In the genomic region with DNA sequence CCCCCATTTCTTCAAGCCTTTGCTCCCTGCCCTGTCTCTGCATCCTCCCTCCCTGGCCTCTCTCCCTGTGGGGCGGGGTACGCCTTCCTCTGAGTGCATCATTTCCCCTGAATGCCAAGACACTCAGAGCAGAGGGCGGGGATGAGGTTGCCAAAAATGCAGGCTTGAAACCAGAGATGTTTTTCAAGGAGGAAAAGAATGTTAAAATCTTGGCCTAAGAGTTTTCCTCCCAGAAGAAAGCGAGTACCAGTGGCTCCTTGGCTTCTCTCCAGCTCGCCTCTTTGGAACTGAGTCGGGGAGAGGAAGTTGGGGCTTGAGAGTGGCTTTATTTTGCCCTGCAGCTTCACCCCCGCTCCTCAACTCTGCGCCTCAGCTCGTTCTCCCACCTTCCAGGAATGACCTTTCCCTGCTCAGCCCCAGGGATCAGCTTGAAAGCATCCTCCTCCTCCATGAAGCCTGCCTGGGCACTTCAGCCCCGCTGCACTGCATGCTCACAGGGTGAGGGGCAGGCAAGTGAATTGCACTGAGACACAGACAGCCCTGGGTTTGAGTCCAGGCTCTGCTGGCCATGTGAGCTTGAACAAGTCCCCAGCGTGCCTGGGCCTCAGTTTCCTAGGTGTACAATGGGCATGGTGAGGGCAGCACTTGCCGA, we compare ENCODE assay signal across 9 cellular contexts. TPM values are rescaled to one million over a fixed set of nuclear protein-coding genes. Genes with fewer than 3 reads are reported as not detected.
DNase-seq lines count a peak whose midpoint lies in the region; ATAC-seq and TF ChIP-seq lines count a peak whose summit lies in the region.
"Had no signal": no experiment of that assay in that cellular context is flagged by ENCODE, and none has a peak within 500 bp of the region (broad histone marks: within the 10 kb centered on the region; RNA-seq: fewer than 3 reads in every experiment).

No MANE protein-coding gene starts in this region.

- TF ChIP-seq CTCF in PC-3 (conservative IDR thresholded peaks at IDR 0.05; ENCODE audit: low read depth, low read length) (no peak), fibroblast of mammary gland (conservative IDR thresholded peaks at IDR 0.05; ENCODE audit: control insufficient read depth, insufficient read depth, low read depth, low read length) (no peak)

- no TSS peak for BruUV-seq in PC-3 (replicated peaks; lab: Mats Ljungman, UMichigan)

- POLR2A ChIA-PET in PC-3 (lab: Charles Lee; ENCODE audit: unreplicated experiment): no interaction called here

- intact Hi-C loops in PC-3 (cut with micrococcal nuclease): no loop called here
- intact Hi-C loops in sciatic nerve (cut with DNase I): no loop called here

- H3K4me3 ChIP-seq in PC-3 (ENCODE audit: low read length) (no peak overlapping the region), fibroblast of mammary gland (ENCODE audit: control insufficient read depth, low read depth, low read length) (no peak overlapping the region)
- H3K4me3 ChIP-seq: prostate gland had no signal

- ATAC-seq in PC-3: peak; percentile 49
- peak; percentile 92 for ATAC-seq in sciatic nerve
- no peak for ATAC-seq in GM18870 (IDR thresholded peaks at IDR 0.05; ENCODE audit: unreplicated experiment)

- H3K9me2 ChIP-seq in PC-3 (replicated peaks; ENCODE audit: low read length): no peaks in the 10 kb centered on the region

- no peaks in the 10 kb centered on the region for H3K36me3 ChIP-seq in PC-3 (ENCODE audit: low read depth, low read length)
- H3K36me3 ChIP-seq: prostate gland had no signal

- DNase-seq in DMS79 treated with DMSO at 0.1 percent for 48 hours (lab: John Stamatoyannopoulos, UW): peak; percentile 70
- DNase-seq in PC-3: peak; percentile 50
- DNase-seq in fibroblast of mammary gland (ENCODE audit: low read depth): peak; percentile 87
- peak; percentile 89 for DNase-seq in sciatic nerve (ENCODE audit: low spot score)
- DNase-seq in NCI-H1105 treated with DMSO at 0.1 percent for 48 hours (lab: John Stamatoyannopoulos, UW): no peak
- no peak for DNase-seq in DMS53 treated with DMSO at 0.1 percent for 48 hours (lab: John Stamatoyannopoulos, UW; ENCODE audit: unreplicated experiment)
- no peak for DNase-seq in NCI-H2227 treated with DMSO at 0.1 percent for 48 hours (lab: John Stamatoyannopoulos, UW)

- no peaks in the 10 kb centered on the region for H3K9me3 ChIP-seq in PC-3 (ENCODE audit: low read length)
- H3K9me3 ChIP-seq: prostate gland had no signal

- no peaks in the 10 kb centered on the region for H3K79me2 ChIP-seq in PC-3 (ENCODE audit: low read length)

- H4K20me1 ChIP-seq in PC-3 (ENCODE audit: low read length): no peaks in the 10 kb centered on the region

- CTCF ChIA-PET in PC-3 (lab: Charles Lee): no interaction called here

- no peaks in the 10 kb centered on the region for H3K27me3 ChIP-seq in PC-3 (ENCODE audit: low read length)

- no peak overlapping the region for H3K4me2 ChIP-seq in PC-3 (ENCODE audit: low read length)

- H2AFZ ChIP-seq in PC-3 (ENCODE audit: low read length): no peak overlapping the region

- H3K9ac ChIP-seq in PC-3 (ENCODE audit: low read length): no peak overlapping the region

- H3F3A ChIP-seq in PC-3 (ENCODE audit: low read length, unreplicated experiment): no peaks in the 10 kb centered on the region

- no peak overlapping the region for H3K27ac ChIP-seq in PC-3 (ENCODE audit: low read length)
- H3K27ac ChIP-seq: prostate gland had no signal

- peaks cover 5% of the 10 kb centered on the region; the same call in 1 of the 2 replicates for H3K4me1 ChIP-seq in PC-3 (ENCODE audit: insufficient read depth, low read length)
- H3K4me1 ChIP-seq: prostate gland had no signal

RNA-seq across cellular contexts. Expression of a gene that starts 57.5 kb away (rescaled TPM):
- total RNA-seq in PC-3 (2014; rRNA removed) (4.1 and 6.6 TPM in 2 replicates), sciatic nerve (52.5 TPM)

Comparison
In these comparisons a context has a peak if more than half of its experiments do, and no peak if none do; other contexts are left out.
1. DNase-seq: peak in DMS79 treated with DMSO at 0.1 percent for 48 hours (single experiment), PC-3 (single experiment), fibroblast of mammary gland (single experiment) and sciatic nerve (single experiment); none in NCI-H1105 treated with DMSO at 0.1 percent for 48 hours (single experiment), DMS53 treated with DMSO at 0.1 percent for 48 hours (single experiment) and NCI-H2227 treated with DMSO at 0.1 percent for 48 hours (single experiment).